Comparison of ENCODE assay signal across 1 cellular context in genomic region chr16:3665508-3665907, GRCh38.
TF ChIP-seq lines count a peak whose summit lies in the region.

No MANE protein-coding gene starts in this region.

TF ChIP-seq in HepG2, 621 proteins besides CTCF, POLR2A, EP300 and RAD21:
- TF ChIP-seq ZNF768 (CRISPR knock-in tag; IDR thresholded peaks at IDR 0.05) (0 out of 2 replicates have a peak, but pooled peaks have one; percentile 15), ZNF704 (CRISPR knock-in tag; IDR thresholded peaks at IDR 0.05; ENCODE audit: borderline replicate concordance) (no peak), NRL (CRISPR knock-in tag; IDR thresholded peaks at IDR 0.05; ENCODE audit: borderline replicate concordance) (peak; percentile 42; the same call in 1 of the 2 replicates)
TF ChIP-seq in HepG2: peak in this region for 2.
